ENCODE assay signal across 7 cellular contexts in genomic region chrX:42362219-42362618, GRCh38.
"Had no signal": no experiment of that assay in that cellular context is flagged by ENCODE, and none has a peak within 500 bp of the region (broad histone marks: within the 10 kb centered on the region; RNA-seq: fewer than 3 reads in every experiment).

No MANE protein-coding gene starts in this region.

- H3K4me3 ChIP-seq: GM23338, HAP-1 had no signal

- H3K4me1 ChIP-seq: HAP-1 had no signal

- H3K9me3 ChIP-seq: HAP-1 had no signal

- H2AFZ ChIP-seq: GM23338 had no signal

- H3K27ac ChIP-seq: HL-60 had no signal

- DNase-seq: H7, HFFc6, KG1 had no signal

- H3K4me2 ChIP-seq: GM23338 had no signal

- ATAC-seq: GM23338, HCT116 had no signal

- H3K36me3 ChIP-seq: HAP-1 had no signal
